ENCODE assay signal across 8 cellular contexts in the genomic region with DNA sequence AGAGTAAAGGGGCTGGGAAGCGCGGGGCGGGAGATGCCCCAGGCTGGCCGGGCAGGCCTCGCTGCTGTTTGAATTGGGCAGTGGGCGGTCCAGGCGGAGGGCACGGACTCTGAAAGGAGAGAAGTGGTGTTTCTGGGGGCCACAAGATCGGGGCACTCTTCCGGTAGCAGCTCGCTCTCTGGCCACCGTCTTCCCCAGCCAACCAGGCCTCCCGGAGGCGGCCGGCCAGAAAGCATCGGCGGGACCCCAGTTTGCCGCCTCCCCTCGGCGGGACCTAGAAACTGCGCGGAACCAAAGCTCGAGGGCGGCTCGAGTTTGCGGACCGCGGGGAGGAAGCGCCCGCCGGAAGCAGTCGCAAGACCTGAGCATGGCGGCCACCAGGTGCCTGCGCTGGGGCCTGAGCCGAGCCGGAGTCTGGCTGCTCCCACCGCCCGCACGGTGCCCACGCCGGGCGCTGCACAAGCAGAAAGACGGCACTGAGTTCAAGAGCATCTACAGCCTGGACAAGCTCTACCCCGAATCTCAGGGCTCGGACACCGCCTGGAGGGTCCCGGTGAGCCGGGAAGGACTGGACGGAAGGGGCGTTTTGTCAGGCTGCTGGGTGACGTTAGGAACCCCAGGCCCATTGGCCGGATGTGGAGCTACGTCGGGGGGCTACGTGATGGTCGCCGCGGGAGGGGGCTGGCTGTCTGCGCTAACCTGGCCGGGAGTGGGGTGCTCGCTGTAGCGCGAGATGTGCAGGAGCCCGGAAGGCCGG. TPM values are rescaled to one million over a fixed set of nuclear protein-coding genes. Genes with fewer than 3 reads are reported as not detected.
DNase-seq lines count a peak whose midpoint lies in the region; ATAC-seq lines count a peak whose summit lies in the region.

A gene (plus strand): TSS at position 351 of the 757 bp plus-strand sequence. CDS start 17 bp downstream, at position 368.

- H3K9me3 ChIP-seq in HUES48 (ENCODE audit: control insufficient read depth, insufficient read depth, low read length) (no peaks in the 10 kb centered on the region), muscle layer of duodenum (ENCODE audit: control insufficient read depth in 1 of 2, low read length in 2 of 2) (no peaks in the 10 kb centered on the region)

- peak within 1 kb of the TSS; percentile 90 for H3K9ac ChIP-seq in HUES48 (ENCODE audit: low read depth, low read length)

- no peaks in the 10 kb centered on the region for H3K27me3 Mint-ChIP-seq in activated T-cell treated with anti-CD3 and anti-CD28 coated beads, Interleukin-2, amount 50 U/mL, for 24 hours

- peaks cover 34% of the 10 kb centered on the region for H3K4me1 Mint-ChIP-seq in activated T-cell treated with anti-CD3 and anti-CD28 coated beads, Interleukin-2, amount 50 U/mL, for 24 hours (ENCODE audit: low read depth)

- no peaks in the 10 kb centered on the region for H3K27me3 ChIP-seq in HUES48 (ENCODE audit: control insufficient read depth, insufficient read depth, low read length)
- H3K27me3 ChIP-seq in muscle layer of duodenum (ENCODE audit: low read depth, low read length) = no peaks in the 10 kb centered on the region

- peak; percentile 86 for ATAC-seq in GM21423 (IDR thresholded peaks at IDR 0.05; ENCODE audit: unreplicated experiment)
- peak; percentile 86 for ATAC-seq in esophagus mucosa

- H3K27ac ChIP-seq in HUES48 (ENCODE audit: low read depth, low read length) (peak within 1 kb of the TSS; percentile 91), muscle layer of duodenum (ENCODE audit: low read length) (peak within 1 kb of the TSS; percentile 71)

- H3K36me3 Mint-ChIP-seq in activated T-cell treated with anti-CD3 and anti-CD28 coated beads, Interleukin-2, amount 50 U/mL, for 24 hours (ENCODE audit: low read depth) = peaks cover 52% of the 10 kb centered on the region

- no peaks in the 10 kb centered on the region for H3K9me3 Mint-ChIP-seq in activated T-cell treated with anti-CD3 and anti-CD28 coated beads, Interleukin-2, amount 50 U/mL, for 24 hours

- peak within 1 kb of the TSS; percentile 94 for H3K27ac Mint-ChIP-seq in activated T-cell treated with anti-CD3 and anti-CD28 coated beads, Interleukin-2, amount 50 U/mL, for 24 hours

- H3K4me1 ChIP-seq in HUES48 (ENCODE audit: control insufficient read depth, insufficient read depth, low read length) = peaks cover 14% of the 10 kb centered on the region
- H3K4me1 ChIP-seq in muscle layer of duodenum (ENCODE audit: control insufficient read depth in 1 of 2, insufficient read depth in 2 of 2, low read length in 2 of 2) = peaks cover 14 to 29% of the 10 kb centered on the region in 2 donors

- peak within 1 kb of the TSS; percentile 97 for H3K4me3 Mint-ChIP-seq in activated T-cell treated with anti-CD3 and anti-CD28 coated beads, Interleukin-2, amount 50 U/mL, for 24 hours

- DNase-seq in DMS 273 treated with DMSO at 0.1 percent for 48 hours (lab: John Stamatoyannopoulos, UW) (peak; percentile 77), OCI-M1 (lab: John Stamatoyannopoulos, UW) (peak; percentile 85)
- peak; percentile 91 for DNase-seq in activated T-cell treated with anti-CD3 and anti-CD28 coated beads, Interleukin-2, amount 50 U/mL, for 24 hours
- DNase-seq in stimulated activated CD8-positive, alpha-beta memory T cell treated with anti-CD3 and anti-CD28 coated beads, Interleukin-7, amount 100 ng/mL, for 24 hours (ENCODE audit: low read depth) = peak; percentile 60

- H3K4me3 ChIP-seq in HUES48 (ENCODE audit: low read depth, low read length) (peak within 1 kb of the TSS; percentile 92), muscle layer of duodenum (ENCODE audit: low read depth in 1 of 2, low read length in 2 of 2) (peak within 1 kb of the TSS; percentile 61 to 91)

- peaks cover 7% of the 10 kb centered on the region; the same call in 1 of the 2 replicates for H3K36me3 ChIP-seq in HUES48 (ENCODE audit: control insufficient read depth, insufficient read depth, low read length)
- H3K36me3 ChIP-seq in muscle layer of duodenum (ENCODE audit: control insufficient read depth in 1 of 2, insufficient read depth in 2 of 2, low read length in 2 of 2) = no peaks in the 10 kb centered on the region

RNA-seq across cellular contexts. Expression of the gene that starts here (rescaled TPM):
- 47.8 TPM for total RNA-seq in esophagus mucosa

Comparison
In these comparisons a context has a peak if more than half of its experiments do, and no peak if none do; other contexts are left out.
1. Peak in every context shown above with its lines: DNase-seq, ATAC-seq, H3K4me3 ChIP-seq and H3K27ac ChIP-seq.